ENCODE assay signal across 8 cellular contexts in the genomic region with DNA sequence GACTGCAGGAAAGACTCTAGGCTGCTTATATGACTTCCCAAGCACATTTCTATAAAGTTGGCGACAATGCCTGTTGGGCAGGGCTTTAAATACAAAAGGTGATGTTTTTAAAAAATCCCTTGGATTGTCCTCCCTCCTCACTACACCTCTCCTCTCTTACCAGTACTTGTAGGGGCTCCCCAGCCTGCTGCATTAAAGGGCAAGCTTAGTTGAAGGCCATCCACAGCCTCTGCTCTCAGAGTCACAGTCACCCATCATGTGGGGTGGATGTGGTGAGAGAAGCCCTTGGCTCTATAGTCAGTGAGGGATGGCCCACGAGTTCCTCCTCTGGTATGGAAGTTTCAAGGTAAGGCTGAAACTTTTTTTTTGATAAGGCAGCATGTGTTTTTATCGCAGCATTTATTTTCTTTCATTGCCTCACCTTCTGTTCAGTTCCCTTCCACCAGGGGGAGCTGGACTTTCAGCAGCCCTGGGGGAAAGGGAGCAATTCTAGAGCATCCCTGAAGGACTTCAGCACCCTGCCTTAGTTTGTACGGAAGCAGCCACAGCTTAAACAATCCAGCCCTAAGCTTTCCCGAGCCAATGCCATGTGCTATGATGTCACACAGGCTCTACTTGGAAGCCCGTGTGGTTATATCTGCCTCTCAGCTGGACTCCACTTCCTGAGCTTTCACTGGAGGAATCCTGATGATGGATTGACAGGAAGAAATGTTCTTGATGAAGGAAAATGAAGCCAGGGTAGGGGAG.
A peak's percentile ranks its signal among the peaks of the same experiment; 100 is the strongest.
DNase-seq lines count a peak whose midpoint lies in the region; ATAC-seq and TF ChIP-seq lines count a peak whose summit lies in the region.

No MANE protein-coding gene starts in this region.

- peak; percentile 23 to 36 for DNase-seq in NCI-H524 (lab: John Stamatoyannopoulos, UW)
- no peak for DNase-seq in NCI-H524 treated with DMSO at 0.1 percent for 48 hours (lab: John Stamatoyannopoulos, UW)
- DNase-seq in Jurkat, Clone E6-1 (ENCODE audit: low read depth, low spot score), result peak; percentile 32
- peak; percentile 36 for DNase-seq in WERI-Rb-1
- no peak for DNase-seq in spleen
- no peak for DNase-seq in gastrocnemius medialis

- 33 to 46% (median 39%) methylated on average over 6 of the region's 6 CpGs for WGBS in spleen, 5 donors

- ATAC-seq in GM21515 (IDR thresholded peaks at IDR 0.05; ENCODE audit: unreplicated experiment), result peak; percentile 70
- peak; percentile 43 for ATAC-seq in esophagus mucosa
- no peak for ATAC-seq in gastrocnemius medialis

- no peaks in the 10 kb centered on the region for H3K36me3 ChIP-seq in WERI-Rb-1
- no peaks in the 10 kb centered on the region for H3K36me3 ChIP-seq in spleen
- no peaks in the 10 kb centered on the region for H3K36me3 ChIP-seq in gastrocnemius medialis

- TF ChIP-seq CTCF in WERI-Rb-1 (IDR thresholded peaks at IDR 0.05; ENCODE audit: low read depth, low read length) (peak; percentile 67), spleen (IDR thresholded peaks at IDR 0.05 in 8 of 11, conservative IDR thresholded peaks at IDR 0.05 in 3 of 11) (peak in 8 of 11 experiments; percentile 7 to 65 (median 58)), gastrocnemius medialis (IDR thresholded peaks at IDR 0.05 in 4 of 5, conservative IDR thresholded peaks at IDR 0.05 in 1 of 5) (peak in 1 of 5 experiments; percentile 30)

- H3K27me3 ChIP-seq in WERI-Rb-1 (ENCODE audit: insufficient read depth, low read depth, severe bottlenecking) (no peaks in the 10 kb centered on the region), spleen (replicated peaks in 1 of 7) (no peaks in the 10 kb centered on the region), gastrocnemius medialis (no peaks in the 10 kb centered on the region)

- H3K4me1 ChIP-seq in spleen, result no peaks in the 10 kb centered on the region
- H3K4me1 ChIP-seq in gastrocnemius medialis, result no peaks in the 10 kb centered on the region

- H3K4me3 ChIP-seq in Jurkat, Clone E6-1 (ENCODE audit: low read length), result no peak overlapping the region
- H3K4me3 ChIP-seq in WERI-Rb-1 (ENCODE audit: low read depth, low read length) (no peak overlapping the region), spleen (no peak overlapping the region), gastrocnemius medialis (no peak overlapping the region)

- TF ChIP-seq POLR2A in spleen (IDR thresholded peaks at IDR 0.05) (no peak), gastrocnemius medialis (IDR thresholded peaks at IDR 0.05) (no peak)

- in situ Hi-C loops in gastrocnemius medialis (cut with MboI; ENCODE audit: low sequenced_read_pairs in 4 of 4), result no loop called here

- no peaks in the 10 kb centered on the region for H3K9me3 ChIP-seq in WERI-Rb-1 (ENCODE audit: severe bottlenecking)
- H3K9me3 ChIP-seq in spleen, result no peaks in the 10 kb centered on the region
- no peaks in the 10 kb centered on the region for H3K9me3 ChIP-seq in gastrocnemius medialis

- no peak overlapping the region for H3K27ac ChIP-seq in WERI-Rb-1
- H3K27ac ChIP-seq in spleen, result no peak overlapping the region
- no peak overlapping the region for H3K27ac ChIP-seq in gastrocnemius medialis

- intact Hi-C loops in spleen (cut with DNase I; ENCODE audit: low total_unique reads), result no loop called here
- intact Hi-C loops in gastrocnemius medialis (cut with DNase I; ENCODE audit: low total_unique reads), result no loop called here

Comparison
In these comparisons a context has a peak if more than half of its experiments do, and no peak if none do; other contexts are left out.
1. DNase-seq: peak in NCI-H524 (2 of 2), Jurkat, Clone E6-1 (single experiment) and WERI-Rb-1 (single experiment); none in NCI-H524 treated with DMSO at 0.1 percent for 48 hours (single experiment), spleen (single experiment) and gastrocnemius medialis (0 of 2).
2. ATAC-seq: peak in GM21515 (single experiment) and esophagus mucosa (single experiment); none in gastrocnemius medialis (0 of 2).